ENCODE assay signal across 25 cellular contexts in the genomic region with DNA sequence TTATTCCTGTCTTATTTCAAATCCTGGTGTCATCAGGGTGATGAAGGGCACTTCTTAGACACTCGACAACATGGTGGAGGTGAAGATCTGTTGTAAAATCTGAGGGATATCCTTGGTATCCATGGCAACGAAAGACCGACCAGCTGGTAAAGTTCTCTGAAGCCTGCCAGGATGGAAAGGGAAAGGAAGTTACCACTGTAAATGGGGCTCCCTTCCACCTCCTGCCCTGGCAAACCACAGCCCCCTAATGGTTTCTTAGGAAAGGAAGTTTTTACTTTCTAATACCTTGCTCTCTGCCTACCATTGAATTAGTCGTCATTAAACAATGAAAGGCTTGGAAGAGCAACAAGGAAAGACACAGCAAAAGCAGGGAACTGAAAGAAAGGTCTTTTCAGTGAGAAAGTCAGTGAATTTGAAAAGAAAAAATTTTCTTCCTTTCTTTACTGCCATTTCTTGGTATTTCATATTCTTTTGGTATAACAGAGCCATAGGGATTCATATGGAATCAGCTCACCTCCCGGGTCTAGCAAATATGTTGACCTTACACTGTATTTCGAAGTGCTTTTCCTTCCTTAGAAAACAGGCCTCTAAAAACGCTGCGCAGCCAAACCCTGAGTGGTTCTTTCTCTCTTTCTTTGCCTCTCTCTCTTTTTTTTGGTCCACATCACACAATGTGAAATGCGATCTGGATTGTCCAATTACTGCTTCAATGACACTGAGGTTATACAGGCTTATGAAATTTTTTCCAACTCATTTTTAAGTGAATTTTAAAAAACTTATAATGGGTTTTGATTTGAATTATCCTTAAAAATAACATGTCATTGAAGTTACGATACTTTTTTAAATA.
A peak's percentile ranks its signal among the peaks of the same experiment; 100 is the strongest.
DNase-seq lines count a peak whose midpoint lies in the region; ATAC-seq and TF ChIP-seq lines count a peak whose summit lies in the region.
"Had no signal": no experiment of that assay in that cellular context is flagged by ENCODE, and none has a peak within 500 bp of the region (broad histone marks: within the 10 kb centered on the region; RNA-seq: fewer than 3 reads in every experiment).

No MANE protein-coding gene starts in this region.

- peak; percentile 40 for DNase-seq in COLO829 (ENCODE audit: low spot score)
- DNase-seq in NCI-H524 (lab: John Stamatoyannopoulos, UW): peak; percentile 54 to 88
- peak; percentile 41 for DNase-seq in fibroblast of gingiva (ENCODE audit: low read depth)
- DNase-seq in pons (ENCODE audit: low spot score): peak; percentile 49
- DNase-seq in smooth muscle cell (lab: John Stamatoyannopoulos, UW; ENCODE audit: unreplicated experiment): no peak
- no peak for DNase-seq in SKM-1 treated with dmso at 0.1 percent for 144 hours (lab: John Stamatoyannopoulos, UW; ENCODE audit: unreplicated experiment)
- DNase-seq in hepatic stellate cell (ENCODE audit: low spot score): no peak
- DNase-seq: activated CD4-positive, CD25-positive, alpha-beta regulatory T cell; activated CD8-positive, alpha-beta memory T cell treated with anti-CD3 and anti-CD28 coated beads for 24 hours; central memory CD4-positive, alpha-beta T cell; HFFc6; left cardiac atrium; NCI-H1105; NCI-H2081 treated with DMSO at 0.1 percent for 48 hours; NCI-H748 treated with DMSO at 0.1 percent for 48 hours; OCI-M1; retina; SIG-M5; stimulated activated CD4-positive, alpha-beta T cell treated with anti-CD3 and anti-CD28 coated beads, Interleukin-15, amount 100 ng/mL, for 24 hours; stimulated activated naive B cell treated with anti-CD40 and anti-IgM and Interleukin-4, amounts not matched to agents 10 μg/mL and 1 μg/mL and 100 μg/mL, for 72 hours; T-helper 2 cell; upper lobe of left lung had no signal

- no peaks in the 10 kb centered on the region for H3K79me2 ChIP-seq in smooth muscle cell (ENCODE audit: low read depth)
- H3K79me2 ChIP-seq: hepatocyte had no signal

- ATAC-seq in GM18909 (IDR thresholded peaks at IDR 0.05; ENCODE audit: poor library complexity, unreplicated experiment): no peak
- ATAC-seq: stimulated activated naive B cell treated with anti-CD40 and anti-IgM and Interleukin-4, amounts not matched to agents 10 μg/mL and 1 μg/mL and 100 μg/mL, for 72 hours had no signal

- H3K36me3 ChIP-seq in smooth muscle cell (ENCODE audit: low read depth): no peaks in the 10 kb centered on the region
- H3K36me3 ChIP-seq: neutrophil, upper lobe of left lung had no signal

- peaks cover 4% of the 10 kb centered on the region for H3F3A ChIP-seq in smooth muscle cell (ENCODE audit: low read depth)

- H3K9ac ChIP-seq in smooth muscle cell (ENCODE audit: low read depth): no peak overlapping the region

- no peak overlapping the region for H3K27ac ChIP-seq in smooth muscle cell (ENCODE audit: low read depth)
- H3K27ac ChIP-seq: hepatocyte, neutrophil, upper lobe of left lung had no signal

- no peak overlapping the region for H3K4me2 ChIP-seq in smooth muscle cell
- H3K4me2 ChIP-seq: hepatocyte had no signal

- H4K20me1 ChIP-seq in smooth muscle cell (ENCODE audit: low read depth): no peaks in the 10 kb centered on the region

- WGBS in smooth muscle cell (ENCODE audit: low lambda C conversion rate): 89% methylated on average over 10 of the region's 10 CpGs

- no peaks in the 10 kb centered on the region for H3K9me3 ChIP-seq in smooth muscle cell (replicated peaks; ENCODE audit: low read depth)
- H3K9me3 ChIP-seq: neutrophil, upper lobe of left lung had no signal

- no peak overlapping the region for H2AFZ ChIP-seq in smooth muscle cell (ENCODE audit: low read depth)
- H2AFZ ChIP-seq: hepatocyte had no signal

- peaks cover 30% of the 10 kb centered on the region for H3K4me1 ChIP-seq in smooth muscle cell (ENCODE audit: low read depth)

- TF ChIP-seq CTCF in smooth muscle cell (IDR thresholded peaks at IDR 0.05; ENCODE audit: borderline replicate concordance, insufficient read depth, poor library complexity, severe bottlenecking): no peak

- H3K27me3 ChIP-seq in smooth muscle cell (ENCODE audit: low read depth): no peaks in the 10 kb centered on the region
- H3K27me3 ChIP-seq: hepatocyte, neutrophil, upper lobe of left lung had no signal

- H3K4me3 ChIP-seq in smooth muscle cell: no peak overlapping the region
- H3K4me3 ChIP-seq: hepatocyte, upper lobe of left lung had no signal

Comparison
In these comparisons a context has a peak if more than half of its experiments do, and no peak if none do; other contexts are left out.
1. DNase-seq: peak in COLO829 (single experiment), NCI-H524 (2 of 2), fibroblast of gingiva (single experiment) and pons (single experiment); none in smooth muscle cell (single experiment), SKM-1 treated with dmso at 0.1 percent for 144 hours (single experiment) and hepatic stellate cell (single experiment).